In the genomic region with DNA sequence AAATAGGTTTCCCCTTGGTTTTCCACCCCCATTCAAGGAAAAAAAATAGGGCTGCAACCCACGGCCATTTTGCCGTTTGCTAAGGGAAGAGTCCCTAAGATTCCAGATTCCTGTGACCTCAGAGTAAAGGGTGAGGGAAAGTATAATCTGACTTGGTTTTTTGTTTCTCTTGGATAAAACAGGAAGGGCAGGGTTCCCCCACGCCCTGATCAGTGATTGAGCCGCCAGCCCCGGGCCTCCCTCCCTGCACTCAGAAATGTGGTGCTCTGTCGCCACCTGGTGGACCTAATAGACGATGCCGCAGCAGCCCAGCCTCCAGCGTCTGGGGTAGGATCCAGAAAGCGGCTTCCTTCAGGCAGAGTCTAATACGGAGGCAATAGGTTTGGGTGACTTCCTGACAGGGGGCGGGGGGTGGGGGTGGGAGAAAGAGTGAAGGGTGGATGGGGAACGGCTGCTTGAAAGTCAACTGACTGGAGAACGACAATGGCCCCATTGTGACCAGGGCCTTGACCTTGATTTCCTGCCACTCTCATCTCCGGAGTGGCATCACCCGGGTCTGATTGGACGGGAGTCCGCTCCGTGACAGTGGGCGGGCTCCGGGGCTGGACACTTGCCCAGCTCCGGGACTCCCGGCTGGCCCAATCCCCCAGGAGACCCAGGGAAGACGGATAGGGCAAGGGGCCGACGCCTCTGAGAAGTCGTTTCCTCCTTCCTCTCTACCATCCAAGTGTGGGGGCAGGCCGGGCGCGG, we compare ENCODE assay signal across 8 cellular contexts. TPM values are rescaled to one million over a fixed set of nuclear protein-coding genes. Genes with fewer than 3 reads are reported as not detected.
DNase-seq lines count a peak whose midpoint lies in the region; ATAC-seq and TF ChIP-seq lines count a peak whose summit lies in the region.

No MANE protein-coding gene starts in this region.

- no peaks in the 10 kb centered on the region for H3K9me3 ChIP-seq in neural progenitor cell (ENCODE audit: low read depth)

- peak overlapping the region; percentile 71 for H3K4me2 ChIP-seq in neural progenitor cell

- H3K79me2 ChIP-seq in neural progenitor cell (ENCODE audit: low read depth) = no peaks in the 10 kb centered on the region

- H3K36me3 Mint-ChIP-seq in activated T-helper 17 cell treated with anti-CD3 and anti-CD28 coated beads, Interleukin-2, amount 50 U/mL, for 72 hours (ENCODE audit: low read depth) = no peaks in the 10 kb centered on the region
- no peaks in the 10 kb centered on the region for H3K36me3 Mint-ChIP-seq in neural progenitor cell

- H3K4me1 Mint-ChIP-seq in activated T-helper 17 cell treated with anti-CD3 and anti-CD28 coated beads, Interleukin-2, amount 50 U/mL, for 72 hours = peaks cover 5% of the 10 kb centered on the region
- H3K4me1 Mint-ChIP-seq in neural progenitor cell = peaks cover 24% of the 10 kb centered on the region
- peaks cover 7% of the 10 kb centered on the region for H3K4me1 Mint-ChIP-seq in stimulated activated naive CD8-positive, alpha-beta T cell treated with anti-CD3 and anti-CD28 coated beads, Interleukin-15, amount 100 ng/mL, for 72 hours

- no peaks in the 10 kb centered on the region for H3K27me3 Mint-ChIP-seq in activated T-helper 17 cell treated with anti-CD3 and anti-CD28 coated beads, Interleukin-2, amount 50 U/mL, for 72 hours
- H3K27me3 Mint-ChIP-seq in neural progenitor cell (ENCODE audit: insufficient read depth, low read depth) = peaks cover 6% of the 10 kb centered on the region
- no peaks in the 10 kb centered on the region for H3K27me3 Mint-ChIP-seq in stimulated activated naive CD8-positive, alpha-beta T cell treated with anti-CD3 and anti-CD28 coated beads, Interleukin-15, amount 100 ng/mL, for 72 hours

- TF ChIP-seq CTCF in fibroblast of villous mesenchyme (IDR thresholded peaks at IDR 0.05; ENCODE audit: insufficient read depth, low read depth, low read length) (peak; percentile 88), neural progenitor cell (IDR thresholded peaks at IDR 0.05) (peak; percentile 89)

- in situ Hi-C loops in KBM-7 (cut with MboI; ENCODE audit: low pct_unique_long_range_greater_than_20kb, low sequenced_read_pairs) = no loop called here

- H3K4me1 ChIP-seq in neural progenitor cell = peaks cover 21% of the 10 kb centered on the region

- peak overlapping the region; percentile 79 for H2AFZ ChIP-seq in neural progenitor cell (replicated peaks)

- DNase-seq in DMS79 (lab: John Stamatoyannopoulos, UW) (peak; percentile 42), KBM-7 (peak; percentile 90), RPMI7951 (ENCODE audit: low read depth) (peak; percentile 76), fibroblast of villous mesenchyme (ENCODE audit: low read depth) (peak; percentile 79), neural progenitor cell (ENCODE audit: low spot score) (peak; percentile 93)
- peak; percentile 86 to 88 for DNase-seq in stimulated activated naive CD8-positive, alpha-beta T cell treated with anti-CD3 and anti-CD28 coated beads, Interleukin-15, amount 100 ng/mL, for 72 hours

- H3K27me3 ChIP-seq in neural progenitor cell = peaks cover 24% of the 10 kb centered on the region

- no peaks in the 10 kb centered on the region for H3K36me3 ChIP-seq in neural progenitor cell

- H3F3A ChIP-seq in neural progenitor cell (ENCODE audit: low read depth) = no peaks in the 10 kb centered on the region

- ATAC-seq in GM21737 (IDR thresholded peaks at IDR 0.05; ENCODE audit: unreplicated experiment) = peak; percentile 89
- peak; percentile 99 for ATAC-seq in activated T-helper 17 cell treated with anti-CD3 and anti-CD28 coated beads, Interleukin-2, amount 50 U/mL, for 72 hours (replicated peaks)
- ATAC-seq in stimulated activated naive CD8-positive, alpha-beta T cell treated with anti-CD3 and anti-CD28 coated beads, Interleukin-15, amount 100 ng/mL, for 72 hours = peak; percentile 98

- H3K27ac ChIP-seq in neural progenitor cell = no peak overlapping the region

- H4K20me1 ChIP-seq in neural progenitor cell (ENCODE audit: low read depth) = no peaks in the 10 kb centered on the region

- H3K9me3 Mint-ChIP-seq in activated T-helper 17 cell treated with anti-CD3 and anti-CD28 coated beads, Interleukin-2, amount 50 U/mL, for 72 hours = no peaks in the 10 kb centered on the region
- no peaks in the 10 kb centered on the region for H3K9me3 Mint-ChIP-seq in neural progenitor cell
- no peaks in the 10 kb centered on the region for H3K9me3 Mint-ChIP-seq in stimulated activated naive CD8-positive, alpha-beta T cell treated with anti-CD3 and anti-CD28 coated beads, Interleukin-15, amount 100 ng/mL, for 72 hours

- no peak overlapping the region for H3K9ac ChIP-seq in neural progenitor cell

- peak overlapping the region; percentile 66 for H3K4me3 Mint-ChIP-seq in activated T-helper 17 cell treated with anti-CD3 and anti-CD28 coated beads, Interleukin-2, amount 50 U/mL, for 72 hours
- H3K4me3 Mint-ChIP-seq in neural progenitor cell = peak overlapping the region; percentile 64
- H3K4me3 Mint-ChIP-seq in stimulated activated naive CD8-positive, alpha-beta T cell treated with anti-CD3 and anti-CD28 coated beads, Interleukin-15, amount 100 ng/mL, for 72 hours = peak overlapping the region; percentile 71 to 76

- H3K4me3 ChIP-seq in fibroblast of villous mesenchyme (ENCODE audit: low read depth, low read length) (peak overlapping the region; percentile 48), neural progenitor cell (peak overlapping the region; percentile 22)

- H3K27ac Mint-ChIP-seq in activated T-helper 17 cell treated with anti-CD3 and anti-CD28 coated beads, Interleukin-2, amount 50 U/mL, for 72 hours = peak overlapping the region; percentile 78
- H3K27ac Mint-ChIP-seq in neural progenitor cell = no peak overlapping the region
- peak overlapping the region; percentile 75 to 87 for H3K27ac Mint-ChIP-seq in stimulated activated naive CD8-positive, alpha-beta T cell treated with anti-CD3 and anti-CD28 coated beads, Interleukin-15, amount 100 ng/mL, for 72 hours

RNA-seq across cellular contexts. Expression of a gene that starts 17.8 kb away (rescaled TPM):
- total RNA-seq in RPMI7951 (2014; rRNA removed; shearing (Covaris generic)) = 22.4 and 29.1 TPM in 2 replicates
- 10 to 100 TPM; 11.3 to 11.9 TPM for total RNA-seq in activated T-helper 17 cell treated with anti-CD3 and anti-CD28 coated beads, Interleukin-2, amount 50 U/mL, for 72 hours
- 9.5 and 15.8 TPM in 2 replicates for total RNA-seq in fibroblast of villous mesenchyme
- 8.9 and 19.8 TPM in 2 replicates for total RNA-seq in neural progenitor cell (ENCODE audit: low replicate concordance)

RNA-seq across cellular contexts. Expression of a gene that starts 31.5 kb away (rescaled TPM):
- 4.3 and 5.2 TPM in 2 replicates for total RNA-seq in RPMI7951 (2014; rRNA removed; shearing (Covaris generic))
- 1 to 10 TPM; 2.4 to 6.7 TPM for total RNA-seq in activated T-helper 17 cell treated with anti-CD3 and anti-CD28 coated beads, Interleukin-2, amount 50 U/mL, for 72 hours
- total RNA-seq in fibroblast of villous mesenchyme (6.4 and 7.8 TPM in 2 replicates), neural progenitor cell (ENCODE audit: low replicate concordance) (0.59 and 1.6 TPM in 2 replicates)

RNA-seq across cellular contexts. Expression of a gene that starts 43.3 kb away (rescaled TPM):
- total RNA-seq in RPMI7951 (2014; rRNA removed; shearing (Covaris generic)) = 9.0 and 10.0 TPM in 2 replicates
- total RNA-seq in activated T-helper 17 cell treated with anti-CD3 and anti-CD28 coated beads, Interleukin-2, amount 50 U/mL, for 72 hours = 10 to 100 TPM; 11.1 to 14.3 TPM
- total RNA-seq in fibroblast of villous mesenchyme = 20.0 and 26.3 TPM in 2 replicates
- total RNA-seq in neural progenitor cell (ENCODE audit: low replicate concordance) = 2.5 and 2.6 TPM in 2 replicates

Comparison
In these comparisons a context has a peak if more than half of its experiments do, and no peak if none do; other contexts are left out.
1. DNase-seq: peak in every context shown above with its lines; median percentile 93 in neural progenitor cell; 90 in KBM-7; 87 in stimulated activated naive CD8-positive, alpha-beta T cell treated with anti-CD3 and anti-CD28 coated beads, Interleukin-15, amount 100 ng/mL, for 72 hours; 79 in fibroblast of villous mesenchyme; 76 in RPMI7951; 42 in DMS79.